ENCODE assay signal across 1 cellular context in the genomic region with DNA sequence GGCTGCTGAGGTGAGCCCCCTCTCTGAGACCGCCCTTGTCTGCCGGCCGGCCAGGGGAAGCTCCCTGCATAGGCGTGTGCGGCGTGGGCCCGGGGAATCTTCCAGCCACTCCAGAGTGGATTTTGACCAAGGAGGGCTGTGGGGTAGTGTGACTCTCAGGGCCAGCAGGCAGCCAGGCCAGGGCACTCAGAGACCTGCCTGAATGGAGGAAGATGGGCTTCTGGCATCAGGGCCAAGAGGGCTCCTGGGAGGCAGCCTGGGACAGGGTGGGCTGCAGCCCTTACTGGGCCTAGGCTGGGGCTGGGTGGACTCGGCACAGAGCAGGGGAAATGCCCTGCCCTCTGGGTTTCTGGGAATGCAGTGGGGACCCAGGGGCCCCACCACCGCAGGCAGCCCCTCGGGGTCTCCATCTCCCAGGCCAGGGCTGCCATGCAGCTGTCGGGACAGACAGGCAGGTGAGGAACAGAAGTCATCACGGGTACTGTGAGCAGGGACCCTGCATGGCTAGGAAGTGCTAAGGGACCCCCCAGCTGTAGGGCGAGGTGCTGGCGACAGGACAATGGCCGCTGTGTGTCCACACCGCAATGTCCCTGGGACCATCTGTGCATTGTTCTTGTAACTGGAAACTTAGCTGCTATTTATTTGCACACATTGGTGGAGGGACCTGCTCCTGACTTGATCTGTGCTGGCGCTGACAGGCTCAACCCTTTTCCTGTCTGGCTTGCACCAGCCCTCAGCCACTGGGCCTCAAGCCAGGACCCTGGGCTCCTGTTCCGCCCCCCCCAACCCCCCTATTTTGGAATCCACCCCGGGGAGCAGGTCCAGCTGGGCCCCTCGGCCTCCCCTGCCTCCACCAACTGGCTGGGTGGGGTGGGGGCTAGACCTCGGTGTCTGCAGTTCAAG.
TF ChIP-seq lines count a peak whose summit lies in the region.

No MANE protein-coding gene starts in this region.

TF ChIP-seq in SK-N-SH treated with all-trans-retinoic acid at 6 μM for 48 hours, 23 proteins besides CTCF, POLR2A, EP300 and RAD21:
- TF ChIP-seq, protein P1, sequence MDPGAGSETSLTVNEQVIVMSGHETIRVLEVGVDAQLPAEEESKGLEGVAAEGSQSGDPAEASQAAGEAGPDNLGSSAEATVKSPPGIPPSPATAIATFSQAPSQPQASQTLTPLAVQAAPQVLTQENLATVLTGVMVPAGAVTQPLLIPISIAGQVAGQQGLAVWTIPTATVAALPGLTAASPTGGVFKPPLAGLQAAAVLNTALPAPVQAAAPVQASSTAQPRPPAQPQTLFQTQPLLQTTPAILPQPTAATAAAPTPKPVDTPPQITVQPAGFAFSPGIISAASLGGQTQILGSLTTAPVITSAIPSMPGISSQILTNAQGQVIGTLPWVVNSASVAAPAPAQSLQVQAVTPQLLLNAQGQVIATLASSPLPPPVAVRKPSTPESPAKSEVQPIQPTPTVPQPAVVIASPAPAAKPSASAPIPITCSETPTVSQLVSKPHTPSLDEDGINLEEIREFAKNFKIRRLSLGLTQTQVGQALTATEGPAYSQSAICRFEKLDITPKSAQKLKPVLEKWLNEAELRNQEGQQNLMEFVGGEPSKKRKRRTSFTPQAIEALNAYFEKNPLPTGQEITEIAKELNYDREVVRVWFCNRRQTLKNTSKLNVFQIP (CRISPR knock-in tag; IDR thresholded peaks at IDR 0.05; ENCODE audit: borderline replicate concordance, low read depth): no peak
- TF ChIP-seq ZNF565 (CRISPR knock-in tag; conservative IDR thresholded peaks at IDR 0.05; ENCODE audit: low read depth) (no peak), OSR1 (CRISPR knock-in tag; IDR thresholded peaks at IDR 0.05) (no peak), TSHZ2 (CRISPR knock-in tag; IDR thresholded peaks at IDR 0.05) (no peak), ESRRG (CRISPR knock-in tag; IDR thresholded peaks at IDR 0.05) (no peak), SNAI2 (CRISPR knock-in tag; IDR thresholded peaks at IDR 0.05) (no peak), RARB (CRISPR knock-in tag; IDR thresholded peaks at IDR 0.05) (no peak), ZNF70 (CRISPR knock-in tag; IDR thresholded peaks at IDR 0.05) (no peak), ZC3H10 (CRISPR knock-in tag; IDR thresholded peaks at IDR 0.05) (no peak), ZNF8 (CRISPR knock-in tag; IDR thresholded peaks at IDR 0.05) (no peak)
- TF ChIP-seq, protein P2, sequence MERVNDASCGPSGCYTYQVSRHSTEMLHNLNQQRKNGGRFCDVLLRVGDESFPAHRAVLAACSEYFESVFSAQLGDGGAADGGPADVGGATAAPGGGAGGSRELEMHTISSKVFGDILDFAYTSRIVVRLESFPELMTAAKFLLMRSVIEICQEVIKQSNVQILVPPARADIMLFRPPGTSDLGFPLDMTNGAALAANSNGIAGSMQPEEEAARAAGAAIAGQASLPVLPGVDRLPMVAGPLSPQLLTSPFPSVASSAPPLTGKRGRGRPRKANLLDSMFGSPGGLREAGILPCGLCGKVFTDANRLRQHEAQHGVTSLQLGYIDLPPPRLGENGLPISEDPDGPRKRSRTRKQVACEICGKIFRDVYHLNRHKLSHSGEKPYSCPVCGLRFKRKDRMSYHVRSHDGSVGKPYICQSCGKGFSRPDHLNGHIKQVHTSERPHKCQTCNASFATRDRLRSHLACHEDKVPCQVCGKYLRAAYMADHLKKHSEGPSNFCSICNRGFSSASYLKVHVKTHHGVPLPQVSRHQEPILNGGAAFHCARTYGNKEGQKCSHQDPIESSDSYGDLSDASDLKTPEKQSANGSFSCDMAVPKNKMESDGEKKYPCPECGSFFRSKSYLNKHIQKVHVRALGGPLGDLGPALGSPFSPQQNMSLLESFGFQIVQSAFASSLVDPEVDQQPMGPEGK (CRISPR knock-in tag; IDR thresholded peaks at IDR 0.05; ENCODE audit: borderline replicate concordance): no peak
